In genomic region chr16:68084504-68085258, GRCh38 we compare ENCODE assay signal across 8 cellular contexts. TPM values are rescaled to one million over a fixed set of nuclear protein-coding genes. Genes with fewer than 3 reads are reported as not detected.
DNase-seq lines count a peak whose midpoint lies in the region; ATAC-seq, FAIRE-seq and TF ChIP-seq lines count a peak whose summit lies in the region.

No MANE protein-coding gene starts in this region.

- TF ChIP-seq EP300 in SK-N-SH (IDR thresholded peaks at IDR 0.05; ENCODE audit: borderline replicate concordance in 1 of 2, low read depth in 1 of 2, low read length in 1 of 2) (no peak), tibial nerve (IDR thresholded peaks at IDR 0.05) (peak in 1 of 2 donors; percentile 89)

- CTCF ChIA-PET in SK-N-SH (lab: Yijun Ruan, JAX) = interaction anchor here (0.6 to 2.8 kb wide), 15 partner anchors 9 to 268 kb away, joined by 3 to 19 read pairs (median 3); partner anchors contain the start of gene SLC7A6

- TF ChIP-seq POLR2A in tibial nerve (IDR thresholded peaks at IDR 0.05) = peak; percentile 9 to 55

- WGBS in SK-N-SH (ENCODE audit: low lambda C conversion rate) = 15% methylated on average over 31 of the region's 45 CpGs
- WGBS in pancreas, 2 donors = 34 to 39% methylated on average over 38 of the region's 45 CpGs
- 0 to 1% methylated on average over 6 to 40 of the region's 45 CpGs for WGBS in tibial nerve, 2 donors

- DNase-seq in H4 (ENCODE audit: low spot score) (peak; percentile 80), M059J (ENCODE audit: low read depth) (peak; percentile 82), SK-N-SH (peak; percentile 90), cardiac muscle cell (ENCODE audit: low read depth in 1 of 2, low spot score in 1 of 2) (peak; percentile 72 to 85), pancreas (peak; percentile 67 to 91 (median 78)), tibial nerve (ENCODE audit: low spot score in 2 of 2) (peak; percentile 72 to 77)
- peak; percentile 93 for DNase-seq in activated naive CD8-positive, alpha-beta T cell treated with anti-CD3 and anti-CD28 coated beads for 36 hours

- peaks cover 12% of the 10 kb centered on the region for H4K20me1 ChIP-seq in SK-N-SH (ENCODE audit: insufficient read depth)

- H3K9me2 ChIP-seq in SK-N-SH = no peaks in the 10 kb centered on the region

- peak overlapping the region; percentile 98 for H2AFZ ChIP-seq in SK-N-SH (ENCODE audit: low read depth)

- H3K9me3 ChIP-seq in ES-I3 (ENCODE audit: control insufficient read depth, insufficient read depth, low read length) (no peaks in the 10 kb centered on the region), SK-N-SH (no peaks in the 10 kb centered on the region), cardiac muscle cell (ENCODE audit: low read depth) (no peaks in the 10 kb centered on the region), pancreas (no peaks in the 10 kb centered on the region), tibial nerve (no peaks in the 10 kb centered on the region)

- peaks cover 58% of the 10 kb centered on the region for H3K4me1 Mint-ChIP-seq in activated naive CD8-positive, alpha-beta T cell treated with anti-CD3 and anti-CD28 coated beads for 36 hours

- peaks cover 28% of the 10 kb centered on the region for H3F3A ChIP-seq in SK-N-SH (replicated peaks; ENCODE audit: insufficient read depth)

- TF ChIP-seq CTCF in SK-N-SH (IDR thresholded peaks at IDR 0.05) = no peak
- no peak for TF ChIP-seq CTCF in cardiac muscle cell (IDR thresholded peaks at IDR 0.05; ENCODE audit: low read depth, low read length)
- no peak for TF ChIP-seq CTCF in pancreas (IDR thresholded peaks at IDR 0.05)
- TF ChIP-seq CTCF in tibial nerve (IDR thresholded peaks at IDR 0.05) = peak in 3 of 5 experiments; percentile 20 to 54 (median 42)

- no peak for FAIRE-seq in pancreas (lab: Jason Lieb, UNC)

- H3K4me3 ChIP-seq in SK-N-SH (ENCODE audit: low read depth in 2 of 2, low read length in 1 of 2) (peak overlapping the region; percentile 64 to 78), cardiac muscle cell (peak overlapping the region; percentile 45), pancreas (peak overlapping the region; percentile 10 to 43 (median 28)), tibial nerve (peak overlapping the region; percentile 64 to 97 (median 86))

- H3K9ac ChIP-seq in ES-I3 (ENCODE audit: low read depth, low read length) = peak overlapping the region; percentile 99
- H3K9ac ChIP-seq in SK-N-SH = peak overlapping the region; percentile 81

- peak overlapping the region; percentile 96 for H3K27ac Mint-ChIP-seq in activated naive CD8-positive, alpha-beta T cell treated with anti-CD3 and anti-CD28 coated beads for 36 hours

- H3K36me3 ChIP-seq in ES-I3 (ENCODE audit: insufficient read depth, low read length) (no peaks in the 10 kb centered on the region), SK-N-SH (replicated peaks in 1 of 2; ENCODE audit: control insufficient read depth in 1 of 2, insufficient read depth in 2 of 2, low read length in 1 of 2) (no peaks in the 10 kb centered on the region), cardiac muscle cell (no peaks in the 10 kb centered on the region), pancreas (no peaks in the 10 kb centered on the region), tibial nerve (no peaks in the 10 kb centered on the region)

- H3K4me3 Mint-ChIP-seq in activated naive CD8-positive, alpha-beta T cell treated with anti-CD3 and anti-CD28 coated beads for 36 hours = peak overlapping the region; percentile 76

- POLR2A ChIA-PET in SK-N-SH (lab: Yijun Ruan, JAX) = interaction anchor here (0.6 to 2.8 kb wide), 17 partner anchors 9 to 603 kb away, joined by 3 to 10 read pairs (median 3); partner anchors contain the start of genes ATP6V0D1, DDX28, DUS2 and PRMT7

- intact Hi-C loops in pancreas (cut with DNase I) = loop anchor here in 2 of 3 donors (10.0 kb wide), 2 partner anchors 140 to 150 kb away; partner anchors contain the start of gene ESRP2 (in 1 of the 2)

- no peaks in the 10 kb centered on the region for H3K27me3 ChIP-seq in SK-N-SH (ENCODE audit: insufficient read depth)
- no peaks in the 10 kb centered on the region for H3K27me3 ChIP-seq in cardiac muscle cell
- H3K27me3 ChIP-seq in pancreas = no peaks in the 10 kb centered on the region
- no peaks in the 10 kb centered on the region for H3K27me3 ChIP-seq in tibial nerve

- H3K79me2 ChIP-seq in SK-N-SH (ENCODE audit: insufficient read depth) = peaks cover 40% of the 10 kb centered on the region

- H3K27me3 Mint-ChIP-seq in activated naive CD8-positive, alpha-beta T cell treated with anti-CD3 and anti-CD28 coated beads for 36 hours = no peaks in the 10 kb centered on the region

- peak; percentile 15 to 79 (median 62) for ATAC-seq in pancreas

- H3K36me3 Mint-ChIP-seq in activated naive CD8-positive, alpha-beta T cell treated with anti-CD3 and anti-CD28 coated beads for 36 hours = peaks cover 11% of the 10 kb centered on the region

- no peaks in the 10 kb centered on the region for H3K9me3 Mint-ChIP-seq in activated naive CD8-positive, alpha-beta T cell treated with anti-CD3 and anti-CD28 coated beads for 36 hours

- peaks cover 9% of the 10 kb centered on the region for H3K4me1 ChIP-seq in ES-I3 (ENCODE audit: insufficient read depth, low read length)
- H3K4me1 ChIP-seq in SK-N-SH (ENCODE audit: control insufficient read depth in 1 of 2, insufficient read depth in 2 of 2, low read depth in 1 of 2, low read length in 1 of 2) = peaks cover 9 to 14% of the 10 kb centered on the region in 2 experiments; a peak in 3 of 4 replicates
- H3K4me1 ChIP-seq in cardiac muscle cell (ENCODE audit: low read depth) = peaks cover 20% of the 10 kb centered on the region
- peaks cover 13 to 26% (median 23%) of the 10 kb centered on the region in 3 donors for H3K4me1 ChIP-seq in pancreas
- H3K4me1 ChIP-seq in tibial nerve = peaks cover 0 to 81% (median 51%) of the 10 kb centered on the region in 4 donors

- H3K4me2 ChIP-seq in SK-N-SH = peak overlapping the region; percentile 88

- H3K27ac ChIP-seq in SK-N-SH (ENCODE audit: low read depth in 2 of 2, low read length in 1 of 2) (peak overlapping the region; percentile 75 to 99), cardiac muscle cell (peak overlapping the region; percentile 82), pancreas (peak overlapping the region; percentile 65 to 91 (median 81)), tibial nerve (peak overlapping the region; percentile 98 to 100 (median 99))

- peak; percentile 21; the same call in 1 of the 2 replicates for TF ChIP-seq RAD21 in SK-N-SH (IDR thresholded peaks at IDR 0.05; ENCODE audit: low read length)

TF ChIP-seq in SK-N-SH, 30 proteins besides CTCF, POLR2A, EP300 and RAD21 (continues in another document):
- TF ChIP-seq POLR2AphosphoS5 (IDR thresholded peaks at IDR 0.05; ENCODE audit: low read depth, low read length) = peak; percentile 62; the same call in 1 of the 2 replicates
- peak; percentile 46; the same call in 1 of the 2 replicates for TF ChIP-seq YY1 (IDR thresholded peaks at IDR 0.05; ENCODE audit: low read depth)
- TF ChIP-seq MEF2A (IDR thresholded peaks at IDR 0.05; ENCODE audit: borderline replicate concordance, low read depth) = no peak
- no peak for TF ChIP-seq EZH2phosphoT487 (IDR thresholded peaks at IDR 0.05; ENCODE audit: borderline replicate concordance, low read depth)
- TF ChIP-seq FOSL2 (IDR thresholded peaks at IDR 0.05; ENCODE audit: borderline replicate concordance, low read depth) = no peak
- peak; percentile 4; the same call in 1 of the 2 replicates for TF ChIP-seq REST (IDR thresholded peaks at IDR 0.05; ENCODE audit: low read depth, low read length)
- TF ChIP-seq TEAD4 (IDR thresholded peaks at IDR 0.05; ENCODE audit: borderline replicate concordance, insufficient read depth) = no peak
- TF ChIP-seq, protein P1, sequence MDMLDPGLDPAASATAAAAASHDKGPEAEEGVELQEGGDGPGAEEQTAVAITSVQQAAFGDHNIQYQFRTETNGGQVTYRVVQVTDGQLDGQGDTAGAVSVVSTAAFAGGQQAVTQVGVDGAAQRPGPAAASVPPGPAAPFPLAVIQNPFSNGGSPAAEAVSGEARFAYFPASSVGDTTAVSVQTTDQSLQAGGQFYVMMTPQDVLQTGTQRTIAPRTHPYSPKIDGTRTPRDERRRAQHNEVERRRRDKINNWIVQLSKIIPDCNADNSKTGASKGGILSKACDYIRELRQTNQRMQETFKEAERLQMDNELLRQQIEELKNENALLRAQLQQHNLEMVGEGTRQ (IDR thresholded peaks at IDR 0.05; ENCODE audit: borderline replicate concordance, low read depth, low read length) = 0 out of 2 replicates have a peak, but pooled peaks have one; percentile 7

RNA-seq across cellular contexts. Expression of gene NFATC3, which starts 0.5 kb away (rescaled TPM):
- 22.3 and 24.9 TPM in 2 replicates for total RNA-seq in H4 (2014; rRNA removed; shearing (Covaris generic))
- total RNA-seq in M059J (2014; rRNA removed; shearing (Covaris generic)) = 24.9 and 31.9 TPM in 2 replicates
- polyA plus RNA-seq in SK-N-SH (2012; rRNA removed) (5.7 and 7.8 TPM in 2 replicates), cardiac muscle cell (13.6 and 16.1 TPM in 2 replicates), pancreas (1 to 10 TPM; 3.8 to 4.5 TPM)
- polyA plus RNA-seq in SK-N-SH (2012; cell fraction: cytosol; rRNA removed) = 7.1 and 7.9 TPM in 2 replicates
- 5.9 and 9.0 TPM in 2 replicates for polyA plus RNA-seq in SK-N-SH (2012; cell fraction: nucleus; rRNA removed)
- total RNA-seq in activated naive CD8-positive, alpha-beta T cell treated with anti-CD3 and anti-CD28 coated beads for 36 hours = 10 to 100 TPM; 76.3 to 79.2 TPM
- total RNA-seq in cardiac muscle cell (21.8 and 26.2 TPM in 2 replicates), pancreas (10 to 100 TPM in 5 of 6 donors, 1 to 10 TPM in 1; 9.5 to 19.3 (median 13.5) TPM), tibial nerve (100 to 1,000 TPM in 2 of 4 donors, 10 to 100 TPM in 2; 81.4 to 105 (median 97.1) TPM)

Comparison
In these comparisons a context has a peak if more than half of its experiments do, and no peak if none do; other contexts are left out.
1. Peak in every context shown above with its lines: DNase-seq, ATAC-seq, H3K4me3 ChIP-seq and H3K27ac ChIP-seq.
2. H3K4me3 ChIP-seq: peak in every context shown above with its lines; median percentile 86 in tibial nerve; 71 in SK-N-SH; 45 in cardiac muscle cell; 28 in pancreas.
3. CTCF ChIP-seq: peak in tibial nerve (3 of 5); none in SK-N-SH (single experiment), cardiac muscle cell (single experiment) and pancreas (0 of 4).